Comparison of ENCODE assay signal across 8 cellular contexts in genomic region chr16:35590913-35591312, GRCh38.
DNase-seq lines count a peak whose midpoint lies in the region; ATAC-seq, FAIRE-seq and TF ChIP-seq lines count a peak whose summit lies in the region.
"Not testable (repeated sequence)": the region's sequence is repeated elsewhere in the genome, so short reads cannot be mapped to it uniquely, and the experiment has no call there.

No MANE protein-coding gene starts in this region.

- H3K36me3 ChIP-seq in MG63; RWPE2 (ENCODE audit: low read depth); brain microvascular endothelial cell (replicated peaks); HepG2 (replicated peaks in 1 of 2; ENCODE audit: control insufficient read depth in 1 of 2, insufficient read depth in 2 of 2, low read length in 2 of 2): not testable (repeated sequence)

- H3K4me1 ChIP-seq in RWPE2 (ENCODE audit: insufficient read depth, poor library complexity, severe bottlenecking); HepG2 (ENCODE audit: insufficient read depth, low read length): not testable (repeated sequence)

- not testable (repeated sequence) for H3K27me3 Mint-ChIP-seq in HFFc6 (ENCODE audit: insufficient read depth)

- ATAC-seq in RWPE2 (ENCODE audit: low read depth); HepG2: not testable (repeated sequence)

- TF ChIP-seq POLR2A in HepG2 (IDR thresholded peaks at IDR 0.05; ENCODE audit: insufficient read depth in 1 of 2, low read depth in 2 of 2, low read length in 2 of 2), result not testable (repeated sequence)

- not testable (repeated sequence) for FAIRE-seq in HepG2 (lab: Jason Lieb, UNC)

- 20% methylated on average over 7 of the region's 7 CpGs for WGBS in HepG2 (ENCODE audit: low lambda C conversion rate)

- TF ChIP-seq CTCF in HFFc6 (IDR thresholded peaks at IDR 0.05), result peak; percentile 56
- TF ChIP-seq CTCF in RWPE2 (IDR thresholded peaks at IDR 0.05; ENCODE audit: poor library complexity, severe bottlenecking), result peak; percentile 39
- peak; percentile 6 for TF ChIP-seq CTCF in brain microvascular endothelial cell (IDR thresholded peaks at IDR 0.05; ENCODE audit: low read depth, low read length, missing control alignments)
- not testable (repeated sequence) for TF ChIP-seq CTCF in HepG2 (CRISPR knock-in tag; IDR thresholded peaks at IDR 0.05)

- intact Hi-C loops in HepG2 (cut with micrococcal nuclease; ENCODE audit: unreplicated experiment), result not testable (repeated sequence)

- not testable (repeated sequence) for H3K4me3 Mint-ChIP-seq in HFFc6

- H3K36me3 Mint-ChIP-seq in HFFc6 (ENCODE audit: low read depth), result not testable (repeated sequence)

- peaks cover 18% of the 10 kb centered on the region for H3K9me3 Mint-ChIP-seq in HFFc6

- H3K79me2 ChIP-seq in HepG2 (ENCODE audit: insufficient read depth, low read length), result not testable (repeated sequence)

- H3K9ac ChIP-seq in HepG2 (ENCODE audit: insufficient read depth, low read depth, low read length), result not testable (repeated sequence)

- H2AFZ ChIP-seq in HepG2 (ENCODE audit: low read length), result not testable (repeated sequence)

- not testable (repeated sequence) for H3K27me3 ChIP-seq in MG63; RWPE2 (ENCODE audit: insufficient read depth, poor library complexity, severe bottlenecking); brain microvascular endothelial cell (replicated peaks); HepG2 (ENCODE audit: control insufficient read depth in 1 of 2, insufficient read depth in 2 of 2, low read length in 2 of 2)

- H3K27ac ChIP-seq in RWPE2 (ENCODE audit: poor library complexity, severe bottlenecking); brain microvascular endothelial cell; HepG2 (ENCODE audit: extremely low read length, insufficient read depth, low read length): not testable (repeated sequence)

- not testable (repeated sequence) for H3K4me1 Mint-ChIP-seq in HFFc6 (ENCODE audit: low read depth)

- DNase-seq in ACHN (peak; percentile 65), ELF-1 (ENCODE audit: low read depth, low spot score) (peak; percentile 3), MG63 (peak; percentile 13), NCI-H82 (lab: John Stamatoyannopoulos, UW) (peak; percentile 44)
- not testable (repeated sequence) for DNase-seq in HFFc6; RWPE2 (ENCODE audit: low spot score); brain microvascular endothelial cell; HepG2 (ENCODE audit: low spot score)

- not testable (repeated sequence) for H3K4me3 ChIP-seq in MG63; RWPE2 (ENCODE audit: severe bottlenecking); brain microvascular endothelial cell (ENCODE audit: low read depth, low read length); HepG2 (replicated peaks in 1 of 3; ENCODE audit: insufficient read depth in 1 of 3, low read depth in 2 of 3, low read length in 3 of 3)

- H3K4me2 ChIP-seq in HepG2 (ENCODE audit: low read depth, low read length), result not testable (repeated sequence)

- BruUV-seq in HepG2 (replicated peaks; lab: Mats Ljungman, UMichigan), result not testable (repeated sequence)

- in situ Hi-C loops in ACHN (cut with HindIII; ENCODE audit: low pct_ligation_motif_present, low pct_unique_long_range_greater_than_20kb, low sequenced_read_pairs); HepG2 (cut with HindIII; ENCODE audit: extremely low pct_ligation_motif_present, low pct_unique_long_range_greater_than_20kb): not testable (repeated sequence)
- in situ Hi-C loops in brain microvascular endothelial cell (cut with HindIII; ENCODE audit: low pct_ligation_motif_present, low sequenced_read_pairs), result loop anchor here (25.0 kb wide), 1 partner anchor 129 kb away; no protein-coding TSS in a partner anchor

- CTCF ChIA-PET in HepG2 (lab: Yijun Ruan, JAX; ENCODE audit: low intra/inter-chr PET ratio, low total read pairs), result not testable (repeated sequence)

- H3K27ac Mint-ChIP-seq in HFFc6, result not testable (repeated sequence)

- not testable (repeated sequence) for H4K20me1 ChIP-seq in HepG2 (ENCODE audit: insufficient read depth, low read length)

- not testable (repeated sequence) for H3K9me3 ChIP-seq in MG63; RWPE2 (ENCODE audit: severe bottlenecking)
- peaks cover 88% of the 10 kb centered on the region for H3K9me3 ChIP-seq in HepG2 (ENCODE audit: low read length)

- POLR2A ChIA-PET in HepG2 (lab: Yijun Ruan, JAX), result not testable (repeated sequence)

- not testable (repeated sequence) for TF ChIP-seq EP300 in HepG2 (IDR thresholded peaks at IDR 0.05; ENCODE audit: low read depth in 2 of 2, low read length in 2 of 2); HepG2 (CRISPR knock-in tag; IDR thresholded peaks at IDR 0.05; ENCODE audit: borderline replicate concordance)

- TF ChIP-seq RAD21 in HepG2 (CRISPR knock-in tag; IDR thresholded peaks at IDR 0.05), result not testable (repeated sequence)

TF ChIP-seq in HepG2, 621 proteins besides CTCF, POLR2A, EP300 and RAD21:
- TF ChIP-seq STAG1 (CRISPR knock-in tag; IDR thresholded peaks at IDR 0.05), result peak; percentile 38
TF ChIP-seq in HepG2: peak in this region for 1; not testable (repeated sequence) for 620.
